20 cellular contexts compared by ENCODE assay signal in genomic region chr6:96704713-96705112, GRCh38.
DNase-seq lines count a peak whose midpoint lies in the region; ATAC-seq and TF ChIP-seq lines count a peak whose summit lies in the region.
"Had no signal": no experiment of that assay in that cellular context is flagged by ENCODE, and none has a peak within 500 bp of the region (broad histone marks: within the 10 kb centered on the region; RNA-seq: fewer than 3 reads in every experiment).

No MANE protein-coding gene starts in this region.

- H3K9ac ChIP-seq in DND-41 (ENCODE audit: low read depth, low read length) (no peak overlapping the region), mammary epithelial cell (ENCODE audit: insufficient read depth, low read length) (no peak overlapping the region)
- H3K9ac ChIP-seq: SK-N-SH had no signal

- H3K4me3 ChIP-seq in A673 (ENCODE audit: low read depth, low read length, poor library complexity, severe bottlenecking) (no peak overlapping the region), DND-41 (ENCODE audit: low read depth in 1 of 2, low read length in 2 of 2) (no peak overlapping the region), mammary epithelial cell (replicated peaks in 1 of 3; ENCODE audit: insufficient read depth in 1 of 3, low read depth in 2 of 3, low read length in 3 of 3) (no peak overlapping the region)
- H3K4me3 ChIP-seq: colonic mucosa, skin epidermis, suprapubic skin had no signal

- H3K27me3 ChIP-seq in A673 (replicated peaks; ENCODE audit: insufficient read depth, low read depth, low read length, poor library complexity) (no peaks in the 10 kb centered on the region), DND-41 (ENCODE audit: insufficient read depth, low read length, poor library complexity) (no peaks in the 10 kb centered on the region), mammary epithelial cell (ENCODE audit: insufficient read depth, low read length) (no peaks in the 10 kb centered on the region)
- H3K27me3 ChIP-seq: colonic mucosa, suprapubic skin had no signal

- intact Hi-C loops in A673 (cut with micrococcal nuclease; ENCODE audit: unreplicated experiment) (no loop called here), mammary epithelial cell (cut with micrococcal nuclease) (no loop called here)

- POLR2A ChIA-PET in A673 (lab: Charles Lee; ENCODE audit: low non-redundant PET) = interaction anchor here (0.6 kb wide), 1 partner anchor 404 kb away, joined by 7 read pairs; no protein-coding TSS in a partner anchor

- ATAC-seq in DND-41 (ENCODE audit: insufficient read depth, low read depth) (peak; percentile 47; the same call in 1 of the 3 replicates), HG03521 (IDR thresholded peaks at IDR 0.05; ENCODE audit: unreplicated experiment) (no peak), HG02678 (IDR thresholded peaks at IDR 0.05; ENCODE audit: unreplicated experiment) (no peak)
- ATAC-seq: natural killer cell, Panc1 had no signal

- no peak overlapping the region for H3K27ac ChIP-seq in A673 (ENCODE audit: low read depth, low read length, poor library complexity, severe bottlenecking)
- no peak overlapping the region for H3K27ac ChIP-seq in DND-41 (ENCODE audit: low read length)
- H3K27ac ChIP-seq in mammary epithelial cell (ENCODE audit: insufficient read depth, low read depth, low read length) = no peak overlapping the region
- H3K27ac ChIP-seq: colonic mucosa, skin epidermis, suprapubic skin had no signal

- peak; percentile 31 for DNase-seq in A673 (ENCODE audit: low spot score)
- DNase-seq in DND-41 = no peak
- DNase-seq in LHCN-M2 (ENCODE audit: low read depth) = peak; percentile 29
- DNase-seq in mammary epithelial cell = peak; percentile 4
- no peak for DNase-seq in stimulated activated CD8-positive, alpha-beta memory T cell treated with anti-CD3 and anti-CD28 coated beads, Interleukin-4, amount 100 ng/mL, for 48 hours
- DNase-seq: activated naive CD4-positive, alpha-beta T cell treated with anti-CD3 and anti-CD28 coated beads, Interleukin-2, amount 10 ng/mL, durations not matched to agents 7 days and 5 days; colonic mucosa; kidney glomerular epithelial cell; mesenchymal stem cell; natural killer cell; NCI-H2029 treated with DMSO at 0.1 percent for 48 hours; NCI-H748 treated with DMSO at 0.1 percent for 48 hours; SK-N-SH; stimulated activated CD4-positive, alpha-beta T cell treated with anti-CD3 and anti-CD28 coated beads, Interleukin-4, amount 100 ng/mL, for 24 hours; T1000 had no signal

- TF ChIP-seq CTCF in A673 (conservative IDR thresholded peaks at IDR 0.05; ENCODE audit: low read depth, low read length) = no peak
- TF ChIP-seq CTCF in DND-41 (IDR thresholded peaks at IDR 0.05; ENCODE audit: borderline replicate concordance, extremely low read depth, low read length, poor library complexity, severe bottlenecking) = no peak
- no peak for TF ChIP-seq CTCF in mammary epithelial cell (conservative IDR thresholded peaks at IDR 0.05 in 1 of 2, IDR thresholded peaks at IDR 0.05 in 1 of 2; ENCODE audit: extremely low read depth in 1 of 2, insufficient read depth in 1 of 2, low read depth in 1 of 2, low read length in 2 of 2)

- H3K4me1 ChIP-seq in A673 (ENCODE audit: insufficient read depth, low read length, poor library complexity, severe bottlenecking) (peaks cover 22% of the 10 kb centered on the region), DND-41 (ENCODE audit: insufficient read depth, low read length) (no peaks in the 10 kb centered on the region), mammary epithelial cell (ENCODE audit: insufficient read depth, low read length) (no peaks in the 10 kb centered on the region)
- H3K4me1 ChIP-seq: colonic mucosa, suprapubic skin had no signal

- H3K36me3 ChIP-seq in A673 (ENCODE audit: insufficient read depth, low read length, poor library complexity, severe bottlenecking) (no peaks in the 10 kb centered on the region), DND-41 (ENCODE audit: insufficient read depth, low read length) (no peaks in the 10 kb centered on the region), mammary epithelial cell (ENCODE audit: insufficient read depth, low read length) (no peaks in the 10 kb centered on the region)
- H3K36me3 ChIP-seq: colonic mucosa, suprapubic skin had no signal

- H3K4me2 ChIP-seq in DND-41 (ENCODE audit: insufficient read depth, low read length) = no peak overlapping the region
- no peak overlapping the region for H3K4me2 ChIP-seq in mammary epithelial cell (ENCODE audit: insufficient read depth, low read depth, low read length)
- H3K4me2 ChIP-seq: SK-N-SH had no signal

- H3K79me2 ChIP-seq in DND-41 (ENCODE audit: insufficient read depth, low read length) (no peaks in the 10 kb centered on the region), mammary epithelial cell (ENCODE audit: insufficient read depth, low read length) (no peaks in the 10 kb centered on the region)

- dilution Hi-C loops in mammary epithelial cell (cut with HindIII; ENCODE audit: low sequenced_read_pairs) = no loop called here

- in situ Hi-C loops in mammary epithelial cell (cut with MboI; ENCODE audit: low sequenced_read_pairs in 2 of 2) = no loop called here

- H4K20me1 ChIP-seq in DND-41 (ENCODE audit: insufficient read depth, low read length) (no peaks in the 10 kb centered on the region), mammary epithelial cell (ENCODE audit: insufficient read depth, low read length) (no peaks in the 10 kb centered on the region)

- no TSS peak for BruUV-seq in A673 (replicated peaks; lab: Mats Ljungman, UMichigan)
- BruUV-seq in mammary epithelial cell (replicated peaks; lab: Mats Ljungman, UMichigan) = no TSS peak

- CTCF ChIA-PET in A673 (lab: Charles Lee) (no interaction called here), mammary epithelial cell (lab: Charles Lee; ENCODE audit: low non-redundant PET) (no interaction called here)

- 53% methylated on average over 2 of the region's 2 CpGs for WGBS in mammary epithelial cell (ENCODE audit: low coverage, missing lambda C conversion rate)

- no peaks in the 10 kb centered on the region for H3K9me3 ChIP-seq in A673 (ENCODE audit: low read depth, low read length, poor library complexity, severe bottlenecking)
- H3K9me3 ChIP-seq in DND-41 (ENCODE audit: insufficient read depth, low read length, severe bottlenecking) = no peaks in the 10 kb centered on the region
- no peaks in the 10 kb centered on the region for H3K9me3 ChIP-seq in mammary epithelial cell (replicated peaks; ENCODE audit: insufficient read depth, low read length)
- H3K9me3 ChIP-seq: colonic mucosa, SK-N-SH, suprapubic skin had no signal

- H2AFZ ChIP-seq in DND-41 (ENCODE audit: low read depth, low read length) (no peak overlapping the region), mammary epithelial cell (ENCODE audit: low read depth, low read length) (no peak overlapping the region)

Comparison
In these comparisons a context has a peak if more than half of its experiments do, and no peak if none do; other contexts are left out.
1. DNase-seq: peak in A673 (single experiment), LHCN-M2 (single experiment) and mammary epithelial cell (single experiment); none in DND-41 (single experiment) and stimulated activated CD8-positive, alpha-beta memory T cell treated with anti-CD3 and anti-CD28 coated beads, Interleukin-4, amount 100 ng/mL, for 48 hours (single experiment).